11 cellular contexts compared by ENCODE assay signal in the genomic region with DNA sequence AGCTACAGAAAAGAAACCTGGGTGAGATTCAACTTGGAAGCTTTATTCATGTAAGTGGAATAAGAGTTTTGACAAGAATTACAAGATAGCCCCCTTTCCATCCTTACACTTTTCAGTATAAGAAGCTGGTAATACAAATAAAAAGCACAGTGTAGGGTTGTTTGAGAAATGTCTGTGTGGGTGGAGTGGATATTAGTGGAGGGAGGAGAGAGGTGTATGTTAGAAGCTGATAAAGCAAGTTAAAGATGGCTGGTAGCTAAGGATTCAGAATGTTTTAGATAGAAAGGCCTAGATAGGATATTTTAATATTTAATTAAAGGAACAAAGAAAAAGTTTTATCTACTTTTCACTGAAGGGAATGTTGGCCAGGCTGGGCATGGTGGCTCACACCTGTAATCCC. TPM values are rescaled to one million over a fixed set of nuclear protein-coding genes. Genes with fewer than 3 reads are reported as not detected.
DNase-seq lines count a peak whose midpoint lies in the region; ATAC-seq and TF ChIP-seq lines count a peak whose summit lies in the region.
"Had no signal": no experiment of that assay in that cellular context is flagged by ENCODE, and none has a peak within 500 bp of the region (broad histone marks: within the 10 kb centered on the region; RNA-seq: fewer than 3 reads in every experiment).

No MANE protein-coding gene starts in this region.

- no peak for TF ChIP-seq CTCF in Loucy (conservative IDR thresholded peaks at IDR 0.05; ENCODE audit: low read length)

- no peaks in the 10 kb centered on the region for H4K20me1 ChIP-seq in Loucy (ENCODE audit: insufficient read depth, low read length, poor library complexity, severe bottlenecking)

- peak overlapping the region; percentile 62 for H3K27ac ChIP-seq in skeletal muscle tissue (ENCODE audit: low read depth, low read length)
- H3K27ac ChIP-seq: 22Rv1 had no signal

- H3K9ac ChIP-seq in Loucy (ENCODE audit: low read depth, low read length, poor library complexity, severe bottlenecking) (peak overlapping the region; percentile 13), skeletal muscle tissue (ENCODE audit: low read depth in 1 of 3, low read length in 3 of 3) (no peak overlapping the region)

- H3K79me2 ChIP-seq in Loucy (ENCODE audit: insufficient read depth, low read length) = no peaks in the 10 kb centered on the region

- H3K9me3 ChIP-seq in Loucy (ENCODE audit: insufficient read depth, low read depth, low read length) (no peaks in the 10 kb centered on the region), skeletal muscle tissue (ENCODE audit: control insufficient read depth in 3 of 3, low read length in 3 of 3) (no peaks in the 10 kb centered on the region)

- DNase-seq in DMS53 (lab: John Stamatoyannopoulos, UW) (peak; percentile 36), DMS53 treated with DMSO at 0.1 percent for 48 hours (lab: John Stamatoyannopoulos, UW; ENCODE audit: unreplicated experiment) (no peak), SW480 (ENCODE audit: low spot score) (no peak)
- DNase-seq: effector CD4-positive, alpha-beta T cell; stimulated activated CD4-positive, alpha-beta T cell treated with anti-CD3 and anti-CD28 coated beads, Interleukin-1b, Interleukin-23, amount 100 ng/mL, for 48 hours had no signal

- H3K27ac Mint-ChIP-seq in dendritic cell treated with granulocyte-macrophage colony-stimulating factor and Interleukin-4, amounts not matched to agents 40 ng/mL and 50 ng/mL, for 4 days = peak overlapping the region; percentile 24

- no peak overlapping the region for H3K4me3 Mint-ChIP-seq in dendritic cell treated with granulocyte-macrophage colony-stimulating factor and Interleukin-4, amounts not matched to agents 40 ng/mL and 50 ng/mL, for 4 days

- H3K36me3 Mint-ChIP-seq in dendritic cell treated with granulocyte-macrophage colony-stimulating factor and Interleukin-4, amounts not matched to agents 40 ng/mL and 50 ng/mL, for 4 days (ENCODE audit: low read depth) = no peaks in the 10 kb centered on the region

- H3K36me3 ChIP-seq in Loucy (ENCODE audit: insufficient read depth, low read length) = no peaks in the 10 kb centered on the region
- no peaks in the 10 kb centered on the region for H3K36me3 ChIP-seq in skeletal muscle tissue (ENCODE audit: control insufficient read depth in 3 of 3, insufficient read depth in 3 of 3, low read length in 3 of 3)

- intact Hi-C loops in dendritic cell treated with granulocyte-macrophage colony-stimulating factor and Interleukin-4, amounts not matched to agents 40 ng/mL and 50 ng/mL, for 4 days (cut with micrococcal nuclease) = loop anchor here (10.0 kb wide), 1 partner anchor 207 kb away; no protein-coding TSS in a partner anchor

- peaks cover 23% of the 10 kb centered on the region for H3K4me1 Mint-ChIP-seq in dendritic cell treated with granulocyte-macrophage colony-stimulating factor and Interleukin-4, amounts not matched to agents 40 ng/mL and 50 ng/mL, for 4 days (ENCODE audit: low read depth)

- no peaks in the 10 kb centered on the region for H3K9me3 Mint-ChIP-seq in dendritic cell treated with granulocyte-macrophage colony-stimulating factor and Interleukin-4, amounts not matched to agents 40 ng/mL and 50 ng/mL, for 4 days

- no peaks in the 10 kb centered on the region for H3F3A ChIP-seq in Loucy (ENCODE audit: low read depth)

- H2AFZ ChIP-seq in Loucy (ENCODE audit: low read length) = peak overlapping the region; percentile 38; the same call in 1 of the 2 replicates

- H3K4me1 ChIP-seq in Loucy (ENCODE audit: insufficient read depth, low read length, poor library complexity, severe bottlenecking) = peaks cover 32% of the 10 kb centered on the region
- peaks cover 0 to 4% (median 0%) of the 10 kb centered on the region in 3 donors for H3K4me1 ChIP-seq in skeletal muscle tissue (ENCODE audit: control insufficient read depth in 3 of 3, insufficient read depth in 3 of 3, low read length in 3 of 3)

- H3K9me2 ChIP-seq in Loucy (replicated peaks; ENCODE audit: low read depth, low read length) = no peaks in the 10 kb centered on the region

- H3K4me3 ChIP-seq in Loucy (ENCODE audit: low read length, poor library complexity, severe bottlenecking) = no peak overlapping the region
- H3K4me3 ChIP-seq in skeletal muscle tissue (ENCODE audit: low read length in 3 of 3) = no peak overlapping the region

- peak overlapping the region; percentile 68 for H3K4me2 ChIP-seq in Loucy (ENCODE audit: low read depth, low read length, poor library complexity, severe bottlenecking)

- H3K27me3 ChIP-seq in Loucy (ENCODE audit: insufficient read depth, low read length, poor library complexity, severe bottlenecking) (no peaks in the 10 kb centered on the region), skeletal muscle tissue (ENCODE audit: control insufficient read depth in 3 of 3, insufficient read depth in 3 of 3, low read length in 3 of 3) (no peaks in the 10 kb centered on the region)

- ATAC-seq in HG02840 (IDR thresholded peaks at IDR 0.05; ENCODE audit: low FRiP score, unreplicated experiment) (no peak), HG03159 (IDR thresholded peaks at IDR 0.05; ENCODE audit: unreplicated experiment) (no peak)

- peaks cover 5% of the 10 kb centered on the region for H3K27me3 Mint-ChIP-seq in dendritic cell treated with granulocyte-macrophage colony-stimulating factor and Interleukin-4, amounts not matched to agents 40 ng/mL and 50 ng/mL, for 4 days

RNA-seq across cellular contexts. Expression of a gene that starts 12.5 kb away (rescaled TPM):
- total RNA-seq in skeletal muscle tissue = 2.1 TPM
